Comparison of ENCODE assay signal across 9 cellular contexts in genomic region chr15:74835312-74835823, GRCh38. TPM values are rescaled to one million over a fixed set of nuclear protein-coding genes. Genes with fewer than 3 reads are reported as not detected.
A peak's percentile ranks its signal among the peaks of the same experiment; 100 is the strongest.
DNase-seq lines count a peak whose midpoint lies in the region; ATAC-seq, FAIRE-seq and TF ChIP-seq lines count a peak whose summit lies in the region.
"Had no signal": no experiment of that assay in that cellular context is flagged by ENCODE, and none has a peak within 500 bp of the region (broad histone marks: within the 10 kb centered on the region; RNA-seq: fewer than 3 reads in every experiment).

No MANE protein-coding gene starts in this region.

- no peaks in the 10 kb centered on the region for H3K9me3 ChIP-seq in A549
- no peaks in the 10 kb centered on the region for H3K9me3 ChIP-seq in trophoblast cell (ENCODE audit: insufficient read depth, low read depth, low read length)

- no peak for TF ChIP-seq EP300 in A549 (IDR thresholded peaks at IDR 0.05)

- H3K23ac ChIP-seq in trophoblast cell (ENCODE audit: low read length) = no peak overlapping the region

- H3K9me3 Mint-ChIP-seq in activated T-cell treated with anti-CD3 and anti-CD28 coated beads, Interleukin-2, amount 50 U/mL, for 4 hours = no peaks in the 10 kb centered on the region

- no peak overlapping the region for H3K14ac ChIP-seq in trophoblast cell (ENCODE audit: low read length)

- H3K18ac ChIP-seq in trophoblast cell (ENCODE audit: low read length) = no peak overlapping the region

- FAIRE-seq in A549 (lab: Jason Lieb, UNC) = peak; percentile 28
- FAIRE-seq: frontal cortex had no signal

- H3K27me3 ChIP-seq in trophoblast cell (ENCODE audit: insufficient read depth, low read length) = no peaks in the 10 kb centered on the region

- CTCF ChIA-PET in A549 (lab: Yijun Ruan, JAX) = interaction anchor here (0.7 to 66.7 kb wide), 4 partner anchors 9 to 115 kb away, joined by 3 to 1908 read pairs (median 10); partner anchors contain the start of genes CPLX3, CSK and LMAN1L

- H3K27ac ChIP-seq in A549 (no peak overlapping the region), trophoblast cell (ENCODE audit: low read depth, low read length) (no peak overlapping the region)

- no peak overlapping the region for H4K8ac ChIP-seq in trophoblast cell (ENCODE audit: low read depth, low read length)

- H3K27me3 Mint-ChIP-seq in activated T-cell treated with anti-CD3 and anti-CD28 coated beads, Interleukin-2, amount 50 U/mL, for 4 hours (ENCODE audit: low read depth) = no peaks in the 10 kb centered on the region

- H3K4me1 ChIP-seq in A549 = no peaks in the 10 kb centered on the region
- peaks cover 0 to 3% of the 10 kb centered on the region in 2 experiments for H3K4me1 ChIP-seq in trophoblast cell (ENCODE audit: control insufficient read depth in 1 of 2, insufficient read depth in 2 of 2, low read length in 2 of 2)

- H3K36me3 ChIP-seq in trophoblast cell (ENCODE audit: control insufficient read depth in 1 of 2, insufficient read depth in 2 of 2, low read length in 2 of 2) = peaks cover 0 to 3% of the 10 kb centered on the region in 2 experiments

- no peak overlapping the region for H2BK12ac ChIP-seq in trophoblast cell (ENCODE audit: low read length)

- H2AK5ac ChIP-seq in trophoblast cell (ENCODE audit: low read length) = no peak overlapping the region

- H3K79me2 ChIP-seq in trophoblast cell (ENCODE audit: control insufficient read depth, insufficient read depth, low read length, poor library complexity) = no peaks in the 10 kb centered on the region

- no peak overlapping the region for H3K4me3 Mint-ChIP-seq in activated T-cell treated with anti-CD3 and anti-CD28 coated beads, Interleukin-2, amount 50 U/mL, for 4 hours

- H3K36me3 Mint-ChIP-seq in activated T-cell treated with anti-CD3 and anti-CD28 coated beads, Interleukin-2, amount 50 U/mL, for 4 hours (ENCODE audit: insufficient read depth) = peaks cover 11% of the 10 kb centered on the region

- TF ChIP-seq POLR2A in A549 (IDR thresholded peaks at IDR 0.05; ENCODE audit: low read length) = no peak

- TF ChIP-seq RAD21 in A549 (conservative IDR thresholded peaks at IDR 0.05 in 1 of 2, IDR thresholded peaks at IDR 0.05 in 1 of 2) = peak; percentile 48 to 57; a peak in 4 of 5 replicates

- H3K4me2 ChIP-seq in A549 (no peak overlapping the region), trophoblast cell (ENCODE audit: low read length) (no peak overlapping the region)

- no peak overlapping the region for H4K91ac ChIP-seq in trophoblast cell (ENCODE audit: low read depth, low read length)

- WGBS in A549 (ENCODE audit: missing lambda C conversion rate) = 39% methylated on average over 5 of the region's 5 CpGs
- WGBS in trophoblast cell (ENCODE audit: extremely low coverage, insufficient coverage, insufficient read length) = no CpG with 5 or more reads among the region's 5 CpGs

- TF ChIP-seq CTCF in A549 (IDR thresholded peaks at IDR 0.05) (peak; percentile 72), GM12874 (IDR thresholded peaks at IDR 0.05; ENCODE audit: insufficient read depth, low read depth, low read length) (peak; percentile 85), foreskin fibroblast (IDR thresholded peaks at IDR 0.05; ENCODE audit: low read depth, low read length) (peak; percentile 86)

- no peak overlapping the region for H3K4ac ChIP-seq in trophoblast cell (ENCODE audit: low read depth, low read length)

- no peak overlapping the region for H4K12ac ChIP-seq in trophoblast cell (ENCODE audit: low read depth, low read length)

- peaks cover 3% of the 10 kb centered on the region for H3K4me1 Mint-ChIP-seq in activated T-cell treated with anti-CD3 and anti-CD28 coated beads, Interleukin-2, amount 50 U/mL, for 4 hours (ENCODE audit: low read depth)

- no peak overlapping the region for H2BK120ac ChIP-seq in trophoblast cell (ENCODE audit: insufficient read depth, low read length, poor library complexity)

- no peaks in the 10 kb centered on the region for H3K79me1 ChIP-seq in trophoblast cell (ENCODE audit: low read length)

- DNase-seq in A549 (ENCODE audit: low read depth in 1 of 2, low spot score in 1 of 2) (peak; percentile 80 to 96), NOMO-1 treated with dmso at 0.1 percent for 144 hours (lab: John Stamatoyannopoulos, UW; ENCODE audit: unreplicated experiment) (peak; percentile 28), foreskin fibroblast (peak; percentile 25 to 74), trophoblast cell (peak; percentile 82 to 92), NCI-H1436 (lab: John Stamatoyannopoulos, UW) (no peak), dedifferentiated amniotic fluid mesenchymal stem cell (ENCODE audit: extremely low spot score) (no peak)
- DNase-seq in activated T-cell treated with anti-CD3 and anti-CD28 coated beads, Interleukin-2, amount 50 U/mL, for 4 hours = peak; percentile 33

- no peak overlapping the region for H3K4me3 ChIP-seq in A549
- H3K4me3 ChIP-seq in foreskin fibroblast (ENCODE audit: low read depth in 1 of 2, low read length in 2 of 2) = no peak overlapping the region
- no peak overlapping the region for H3K4me3 ChIP-seq in trophoblast cell (ENCODE audit: low read depth, low read length)

- POLR2A ChIA-PET in A549 (lab: Yijun Ruan, JAX) = no interaction called here

- H2BK5ac ChIP-seq in trophoblast cell (ENCODE audit: low read depth, low read length, poor library complexity) = no peak overlapping the region

- peak; percentile 70 to 91 for ATAC-seq in A549
- ATAC-seq in activated T-cell treated with anti-CD3 and anti-CD28 coated beads, Interleukin-2, amount 50 U/mL, for 4 hours = peak; percentile 29 to 52

- H2AFZ ChIP-seq in trophoblast cell (ENCODE audit: insufficient read depth, low read length, poor library complexity) = no peak overlapping the region

- H3K9ac ChIP-seq in trophoblast cell (ENCODE audit: low read length) = no peak overlapping the region

TF ChIP-seq in A549, 52 proteins besides CTCF, POLR2A, EP300 and RAD21:
- TF ChIP-seq SMC3 (IDR thresholded peaks at IDR 0.05) = peak; percentile 58
- TF ChIP-seq HOXB13 (CRISPR knock-in tag; IDR thresholded peaks at IDR 0.05; ENCODE audit: low read depth) = no peak
- peak; percentile 13 for TF ChIP-seq CHD2 (IDR thresholded peaks at IDR 0.05; ENCODE audit: low read length, partially characterized antibody)
- TF ChIP-seq JUN (IDR thresholded peaks at IDR 0.05) = no peak
- TF ChIP-seq CEBPB (IDR thresholded peaks at IDR 0.05) = no peak

RNA-seq across cellular contexts. Expression of gene ULK3, which starts 7.6 kb away (rescaled TPM):
- polyA plus RNA-seq in A549 (2011; rRNA removed) (48.9 and 58.4 TPM in 2 replicates), A549 (2017; fragmentation: RNase III; extraction: RNeasy Plus Mini Kit Qiagen cat#74134 plus additional on column Dnase treatment) (23.0 to 28.1 TPM (median 28.0 TPM) in 3 replicates)
- polyA plus RNA-seq in A549 (2012; cell fraction: cytosol; rRNA removed) = 42.6 and 54.4 TPM in 2 replicates
- 338 and 363 TPM in 2 replicates for polyA plus RNA-seq in A549 (2012; cell fraction: nucleus; rRNA removed)
- 35.4 and 62.0 TPM in 2 replicates for polyA minus RNA-seq in A549 (2011; rRNA and poly(A)+ RNA removed)
- total RNA-seq in activated T-cell treated with anti-CD3 and anti-CD28 coated beads, Interleukin-2, amount 50 U/mL, for 4 hours = 10 to 100 TPM; 52.8 to 64.7 (median 64.0) TPM
- polyA plus RNA-seq in trophoblast cell (2013) = 9.3 and 10.1 TPM in 2 replicates

RNA-seq across cellular contexts. Expression of gene CPLX3, which starts 8.9 kb away (rescaled TPM):
- polyA plus RNA-seq in A549 (2011; rRNA removed) (0.05 TPM in 1 of 2 replicates, not detected in the other), A549 (2017; fragmentation: RNase III; extraction: RNeasy Plus Mini Kit Qiagen cat#74134 plus additional on column Dnase treatment) (not detected in 3 replicates)
- polyA plus RNA-seq in A549 (2012; cell fraction: cytosol; rRNA removed) = not detected in 2 replicates
- polyA plus RNA-seq in A549 (2012; cell fraction: nucleus; rRNA removed) = 0.08 TPM in 1 of 2 replicates, not detected in the other
- not detected in 2 replicates for polyA minus RNA-seq in A549 (2011; rRNA and poly(A)+ RNA removed)
- under 1 TPM in 2 of 3 donors, not detected in 1; 0.23 to 0.32 TPM for total RNA-seq in activated T-cell treated with anti-CD3 and anti-CD28 coated beads, Interleukin-2, amount 50 U/mL, for 4 hours
- 0.03 TPM in 2 replicates for polyA plus RNA-seq in trophoblast cell (2013)

RNA-seq across cellular contexts. Expression of gene LMAN1L, which starts 22.7 kb away (rescaled TPM):
- not detected in 2 replicates for polyA plus RNA-seq in A549 (2011; rRNA removed)
- polyA plus RNA-seq in A549 (2012; cell fraction: cytosol; rRNA removed) = not detected in 2 replicates
- polyA plus RNA-seq in A549 (2012; cell fraction: nucleus; rRNA removed) = 0.16 and 0.47 TPM in 2 replicates
- polyA plus RNA-seq in A549 (2017; fragmentation: RNase III; extraction: RNeasy Plus Mini Kit Qiagen cat#74134 plus additional on column Dnase treatment) = not detected in 3 replicates
- polyA minus RNA-seq in A549 (2011; rRNA and poly(A)+ RNA removed) = 0.08 TPM in 1 of 2 replicates, not detected in the other
- total RNA-seq in activated T-cell treated with anti-CD3 and anti-CD28 coated beads, Interleukin-2, amount 50 U/mL, for 4 hours = under 1 TPM; 0.30 to 0.55 (median 0.40) TPM
- not detected in 2 replicates for polyA plus RNA-seq in trophoblast cell (2013)
- total RNA-seq: frontal cortex had no signal

RNA-seq across cellular contexts. Expression of gene SCAMP2, which starts 37.8 kb away (rescaled TPM):
- polyA plus RNA-seq in A549 (2011; rRNA removed) = 128 TPM in 2 replicates
- 66.6 and 93.6 TPM in 2 replicates for polyA plus RNA-seq in A549 (2012; cell fraction: cytosol; rRNA removed)
- polyA plus RNA-seq in A549 (2012; cell fraction: nucleus; rRNA removed) = 96.7 and 99.0 TPM in 2 replicates
- polyA plus RNA-seq in A549 (2017; fragmentation: RNase III; extraction: RNeasy Plus Mini Kit Qiagen cat#74134 plus additional on column Dnase treatment) = 40.4 to 43.3 TPM (median 41.5 TPM) in 3 replicates
- polyA minus RNA-seq in A549 (2011; rRNA and poly(A)+ RNA removed) = 199 and 259 TPM in 2 replicates
- 10 to 100 TPM; 81.7 to 91.0 (median 82.9) TPM for total RNA-seq in activated T-cell treated with anti-CD3 and anti-CD28 coated beads, Interleukin-2, amount 50 U/mL, for 4 hours
- polyA plus RNA-seq in trophoblast cell (2013) = 73.8 and 78.1 TPM in 2 replicates

RNA-seq across cellular contexts. Expression of gene CSK, which starts 53.5 kb away (rescaled TPM):
- polyA plus RNA-seq in A549 (2011; rRNA removed) = 17.8 and 22.2 TPM in 2 replicates
- polyA plus RNA-seq in A549 (2012; cell fraction: cytosol; rRNA removed) = 55.3 and 62.7 TPM in 2 replicates
- 86.8 and 128 TPM in 2 replicates for polyA plus RNA-seq in A549 (2012; cell fraction: nucleus; rRNA removed)
- 56.7 to 63.0 TPM (median 61.6 TPM) in 3 replicates for polyA plus RNA-seq in A549 (2017; fragmentation: RNase III; extraction: RNeasy Plus Mini Kit Qiagen cat#74134 plus additional on column Dnase treatment)
- 42.9 and 46.8 TPM in 2 replicates for polyA minus RNA-seq in A549 (2011; rRNA and poly(A)+ RNA removed)
- 100 to 1,000 TPM; 368 to 412 (median 397) TPM for total RNA-seq in activated T-cell treated with anti-CD3 and anti-CD28 coated beads, Interleukin-2, amount 50 U/mL, for 4 hours
- polyA plus RNA-seq in trophoblast cell (2013) = 25.3 and 25.5 TPM in 2 replicates

Comparison
In these comparisons a context has a peak if more than half of its experiments do, and no peak if none do; other contexts are left out.
1. DNase-seq: peak in A549 (2 of 2), NOMO-1 treated with dmso at 0.1 percent for 144 hours (single experiment), activated T-cell treated with anti-CD3 and anti-CD28 coated beads, Interleukin-2, amount 50 U/mL, for 4 hours (single experiment), foreskin fibroblast (2 of 2) and trophoblast cell (2 of 2); none in NCI-H1436 (single experiment) and dedifferentiated amniotic fluid mesenchymal stem cell (single experiment).
2. Peak in every context shown above with its lines, with median percentiles within 50 percentile points of each other: CTCF ChIP-seq.